23 cellular contexts compared by ENCODE assay signal in the genomic region with DNA sequence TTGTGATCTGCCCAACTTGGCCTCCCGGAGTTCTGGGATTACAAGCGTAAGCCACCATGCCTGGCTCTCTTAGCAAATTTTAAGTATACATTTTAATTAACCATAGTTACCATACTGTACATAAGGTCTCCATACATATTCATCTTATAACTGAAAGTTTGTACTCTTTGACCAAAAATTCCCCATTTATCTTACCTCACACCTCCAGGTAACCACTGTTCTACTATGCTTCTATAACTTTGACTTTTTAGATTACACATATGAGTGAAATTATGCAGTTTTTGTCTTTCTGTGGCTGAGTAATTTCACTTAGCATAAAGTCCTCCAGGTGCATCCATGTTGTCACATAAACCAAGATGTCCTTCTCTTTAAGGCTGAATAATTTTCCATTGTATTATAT. TPM values are rescaled to one million over a fixed set of nuclear protein-coding genes. Genes with fewer than 3 reads are reported as not detected.
A peak's percentile ranks its signal among the peaks of the same experiment; 100 is the strongest.
DNase-seq lines count a peak whose midpoint lies in the region; ATAC-seq, FAIRE-seq and TF ChIP-seq lines count a peak whose summit lies in the region.
"Had no signal": no experiment of that assay in that cellular context is flagged by ENCODE, and none has a peak within 500 bp of the region (broad histone marks: within the 10 kb centered on the region; RNA-seq: fewer than 3 reads in every experiment).

No MANE protein-coding gene starts in this region.

- no peaks in the 10 kb centered on the region for H3K36me3 Mint-ChIP-seq in astrocyte (ENCODE audit: low read depth, unreplicated experiment)
- H3K36me3 Mint-ChIP-seq: CD4-positive, alpha-beta memory T cell had no signal

- no peaks in the 10 kb centered on the region for H3K79me2 ChIP-seq in astrocyte (ENCODE audit: insufficient read depth, low read length)
- H3K79me2 ChIP-seq in MM.1S (ENCODE audit: low read length): no peaks in the 10 kb centered on the region
- H3K79me2 ChIP-seq in hepatocyte: no peaks in the 10 kb centered on the region

- no peak overlapping the region for H2AFZ ChIP-seq in astrocyte (ENCODE audit: low read depth, low read length)
- H2AFZ ChIP-seq in MM.1S (ENCODE audit: low read length): no peak overlapping the region
- no peak overlapping the region for H2AFZ ChIP-seq in hepatocyte

- ATAC-seq in GM18870 (IDR thresholded peaks at IDR 0.05; ENCODE audit: unreplicated experiment) (peak; percentile 75), HG02852 (IDR thresholded peaks at IDR 0.05; ENCODE audit: unreplicated experiment) (peak; percentile 65)
- ATAC-seq: A549, Right ventricle myocardium inferior had no signal

- H3K9me2 ChIP-seq in MM.1S (replicated peaks; ENCODE audit: insufficient read depth, low read length) (no peaks in the 10 kb centered on the region), hepatocyte (replicated peaks; ENCODE audit: insufficient read depth) (no peaks in the 10 kb centered on the region)

- no peak for TF ChIP-seq CTCF in GM12865 (IDR thresholded peaks at IDR 0.05; ENCODE audit: insufficient read depth, low read depth, low read length, missing control alignments)
- TF ChIP-seq CTCF in astrocyte (IDR thresholded peaks at IDR 0.05; ENCODE audit: insufficient read depth, low read depth, low read length): no peak
- TF ChIP-seq CTCF in MM.1S (IDR thresholded peaks at IDR 0.05; ENCODE audit: low read length): no peak
- TF ChIP-seq CTCF in hepatocyte (IDR thresholded peaks at IDR 0.05; ENCODE audit: poor library complexity): no peak

- H3K4me1 ChIP-seq in astrocyte (ENCODE audit: insufficient read depth, low read length): no peaks in the 10 kb centered on the region
- H3K4me1 ChIP-seq in MM.1S (ENCODE audit: low read length): no peaks in the 10 kb centered on the region
- no peaks in the 10 kb centered on the region for H3K4me1 ChIP-seq in hepatocyte (ENCODE audit: insufficient read depth)

- H3K27me3 Mint-ChIP-seq in astrocyte (ENCODE audit: low read depth, unreplicated experiment): peaks cover 9% of the 10 kb centered on the region

- no peak overlapping the region for H3K27ac Mint-ChIP-seq in astrocyte (ENCODE audit: unreplicated experiment)
- H3K27ac Mint-ChIP-seq: CD4-positive, alpha-beta memory T cell had no signal

- no peak overlapping the region for H3K9ac ChIP-seq in astrocyte (ENCODE audit: low read length)
- no peak overlapping the region for H3K9ac ChIP-seq in MM.1S (ENCODE audit: low read length)

- no peaks in the 10 kb centered on the region for H3K36me3 ChIP-seq in astrocyte (ENCODE audit: insufficient read depth, low read length)
- no peaks in the 10 kb centered on the region for H3K36me3 ChIP-seq in MM.1S (replicated peaks; ENCODE audit: insufficient read depth, low read length)
- H3K36me3 ChIP-seq in hepatocyte (replicated peaks; ENCODE audit: insufficient read depth, low read depth): no peaks in the 10 kb centered on the region

- no peaks in the 10 kb centered on the region for H3K9me3 Mint-ChIP-seq in astrocyte (ENCODE audit: unreplicated experiment)

- H4K20me1 ChIP-seq in astrocyte (ENCODE audit: insufficient read depth, low read length): no peaks in the 10 kb centered on the region
- H4K20me1 ChIP-seq in MM.1S (ENCODE audit: insufficient read depth, low read length): no peaks in the 10 kb centered on the region
- H4K20me1 ChIP-seq in hepatocyte (ENCODE audit: insufficient read depth, poor library complexity, severe bottlenecking): no peaks in the 10 kb centered on the region

- no peaks in the 10 kb centered on the region for H3K9me3 ChIP-seq in astrocyte (ENCODE audit: insufficient read depth, low read depth, low read length)
- no peaks in the 10 kb centered on the region for H3K9me3 ChIP-seq in MM.1S (replicated peaks; ENCODE audit: insufficient read depth, low read length)
- no peaks in the 10 kb centered on the region for H3K9me3 ChIP-seq in hepatocyte (ENCODE audit: low read depth)
- H3K9me3 ChIP-seq: A549 had no signal

- 94% methylated on average over 2 of the region's 2 CpGs for WGBS in hepatocyte (ENCODE audit: low lambda C conversion rate, missing lambda C conversion rate)

- no peaks in the 10 kb centered on the region for H3K27me3 ChIP-seq in astrocyte (ENCODE audit: insufficient read depth, low read length)
- no peaks in the 10 kb centered on the region for H3K27me3 ChIP-seq in MM.1S (replicated peaks; ENCODE audit: insufficient read depth, low read length)
- H3K27me3 ChIP-seq in hepatocyte: no peaks in the 10 kb centered on the region

- H3K4me3 Mint-ChIP-seq in astrocyte (ENCODE audit: unreplicated experiment): no peak overlapping the region
- H3K4me3 Mint-ChIP-seq: CD4-positive, alpha-beta memory T cell; H9 had no signal

- H3K27ac ChIP-seq in astrocyte (ENCODE audit: low read depth, low read length) (no peak overlapping the region), MM.1S (ENCODE audit: low read length) (no peak overlapping the region), hepatocyte (no peak overlapping the region)
- H3K27ac ChIP-seq: A549 had no signal

- H3K4me3 ChIP-seq in GM12865 (ENCODE audit: low read depth, low read length): no peak overlapping the region
- H3K4me3 ChIP-seq in astrocyte (ENCODE audit: insufficient read depth, low read depth, low read length): no peak overlapping the region
- H3K4me3 ChIP-seq in MM.1S (ENCODE audit: low read length): no peak overlapping the region
- H3K4me3 ChIP-seq in hepatocyte: no peak overlapping the region
- H3K4me3 ChIP-seq: A549 had no signal

- no peaks in the 10 kb centered on the region for H3F3A ChIP-seq in MM.1S (ENCODE audit: insufficient read depth, low read length)

- H3K4me2 ChIP-seq in astrocyte (ENCODE audit: low read length) (no peak overlapping the region), MM.1S (ENCODE audit: low read depth, low read length) (no peak overlapping the region), hepatocyte (no peak overlapping the region)
- H3K4me2 ChIP-seq: A549 had no signal

- no peaks in the 10 kb centered on the region for H3K4me1 Mint-ChIP-seq in astrocyte (ENCODE audit: low read depth, unreplicated experiment)
- H3K4me1 Mint-ChIP-seq: CD4-positive, alpha-beta memory T cell had no signal

- peak; percentile 13 for FAIRE-seq in astrocyte (lab: Jason Lieb, UNC)
- FAIRE-seq: A549, RCC 7860 had no signal

- peak; percentile 14 for DNase-seq in GM12865 (ENCODE audit: low read depth)
- DNase-seq in astrocyte (ENCODE audit: low read depth): no peak
- no peak for DNase-seq in MM.1S
- DNase-seq in globus pallidus (ENCODE audit: low spot score): no peak
- DNase-seq in hepatocyte (ENCODE audit: low spot score): no peak
- DNase-seq: CD4-positive, alpha-beta memory T cell; DMS153; GDM1; H9; NCI-H1105; NCI-H2081; NCI-H2171 treated with DMSO at 0.1 percent for 48 hours; NCI-H446 treated with DMSO at 0.1 percent for 48 hours; NK-92 treated with Interleukin-12 subunit alpha and Interleukin-12 subunit beta, amount 100 ng/mL, for 24 hours; SW 1271 had no signal

RNA-seq across cellular contexts. Expression of a gene that starts 17.4 kb away (rescaled TPM):
- total RNA-seq in astrocyte: not detected in 2 replicates
- not detected in 2 replicates for total RNA-seq in hepatocyte
- polyA plus RNA-seq in hepatocyte: not detected in 2 replicates
- total RNA-seq: CD4-positive, alpha-beta memory T cell; Daoy; LHCN-M2; Right ventricle myocardium inferior had no signal
- polyA plus RNA-seq: A549; BJ; CD4-positive, alpha-beta memory T cell had no signal
